21 cellular contexts compared by ENCODE assay signal in genomic region chr17:79592198-79592597, GRCh38. TPM values are rescaled to one million over a fixed set of nuclear protein-coding genes. Genes with fewer than 3 reads are reported as not detected.
A peak's percentile ranks its signal among the peaks of the same experiment; 100 is the strongest.
DNase-seq lines count a peak whose midpoint lies in the region; ATAC-seq and TF ChIP-seq lines count a peak whose summit lies in the region.
"Had no signal": no experiment of that assay in that cellular context is flagged by ENCODE, and none has a peak within 500 bp of the region (broad histone marks: within the 10 kb centered on the region; RNA-seq: fewer than 3 reads in every experiment).

No MANE protein-coding gene starts in this region.

- H3K9me3 Mint-ChIP-seq in neural progenitor cell = no peaks in the 10 kb centered on the region
- H3K9me3 Mint-ChIP-seq: CD14-positive monocyte; CD4-positive, alpha-beta T cell; GM23338 had no signal

- TF ChIP-seq CTCF in HCT116 (IDR thresholded peaks at IDR 0.05 in 2 of 3, conservative IDR thresholded peaks at IDR 0.05 in 1 of 3; ENCODE audit: borderline replicate concordance in 1 of 3, insufficient read depth in 1 of 3, low read depth in 2 of 3, low read length in 2 of 3) (no peak), neural progenitor cell (IDR thresholded peaks at IDR 0.05) (no peak), GM13976 (IDR thresholded peaks at IDR 0.05; ENCODE audit: borderline replicate concordance, control extremely low read depth, extremely low read depth, insufficient read depth, missing control alignments) (no peak)

- in situ Hi-C loops in GM13976 (cut with MboI; ENCODE audit: low sequenced_read_pairs, unreplicated experiment) = no loop called here

- BruUV-seq in HCT116 (replicated peaks; lab: Mats Ljungman, UMichigan) = no TSS peak

- H3K79me2 ChIP-seq in HCT116 (ENCODE audit: insufficient read depth, low read length) = no peaks in the 10 kb centered on the region
- no peaks in the 10 kb centered on the region for H3K79me2 ChIP-seq in neural progenitor cell (ENCODE audit: low read depth)

- TF ChIP-seq RAD21 in HCT116 (IDR thresholded peaks at IDR 0.05; ENCODE audit: low read depth) = no peak

- H3K27ac Mint-ChIP-seq in neural progenitor cell = no peak overlapping the region
- H3K27ac Mint-ChIP-seq: CD4-positive, alpha-beta T cell; CD8-positive, alpha-beta memory T cell; GM23338 had no signal

- H3K27me3 Mint-ChIP-seq in neural progenitor cell (ENCODE audit: insufficient read depth, low read depth) = peaks cover 15% of the 10 kb centered on the region

- H4K20me1 ChIP-seq in BLaER1 (peaks cover 6% of the 10 kb centered on the region; the same call in 1 of the 2 replicates), HCT116 (ENCODE audit: insufficient read depth) (no peaks in the 10 kb centered on the region), neural progenitor cell (ENCODE audit: low read depth) (no peaks in the 10 kb centered on the region)

- CTCF ChIA-PET in HCT116 (lab: Charles Lee) = no interaction called here

- no peaks in the 10 kb centered on the region for H3F3A ChIP-seq in neural progenitor cell (ENCODE audit: low read depth)

- peaks cover 15% of the 10 kb centered on the region for H3K4me1 Mint-ChIP-seq in neural progenitor cell
- H3K4me1 Mint-ChIP-seq: CD14-positive monocyte; CD8-positive, alpha-beta memory T cell had no signal

- H3K4me3 Mint-ChIP-seq in neural progenitor cell = peak overlapping the region; percentile 3
- H3K4me3 Mint-ChIP-seq: CD14-positive monocyte; CD4-positive, alpha-beta T cell; CD8-positive, alpha-beta memory T cell; GM23338 had no signal

- no peak overlapping the region for H3K27ac ChIP-seq in BLaER1
- no peak overlapping the region for H3K27ac ChIP-seq in HCT116 (ENCODE audit: low read depth, low read length)
- H3K27ac ChIP-seq in neural progenitor cell = no peak overlapping the region
- H3K27ac ChIP-seq: A549 had no signal

- DNase-seq in HCT116 (ENCODE audit: low read depth, low spot score) (no peak), brain pericyte (ENCODE audit: low read depth, low spot score) (peak; percentile 7), neural progenitor cell (ENCODE audit: low spot score) (no peak), GM13976 (ENCODE audit: low spot score) (no peak), AG08396 (ENCODE audit: low spot score) (no peak), NCI-H524 (lab: John Stamatoyannopoulos, UW) (no peak)
- DNase-seq: 8988T; ACHN; CD4-positive, alpha-beta T cell; CD8-positive, alpha-beta memory T cell; DMS 273 treated with DMSO at 0.1 percent for 48 hours; DMS79; EL; GDM1; HCEC 1CT had no signal

- H3K9ac ChIP-seq in BLaER1 (no peak overlapping the region), HCT116 (ENCODE audit: low read length) (no peak overlapping the region), neural progenitor cell (no peak overlapping the region)

- ATAC-seq in HCT116 (no peak), HG02973 (IDR thresholded peaks at IDR 0.05; ENCODE audit: unreplicated experiment) (no peak)
- ATAC-seq: A549, GM12878, GM23338 had no signal

- RAD21 ChIA-PET in HCT116 (lab: Charles Lee; ENCODE audit: low non-redundant PET in 1 of 2, low total read pairs in 2 of 2, uncharacterized antibody in 2 of 2, unreplicated experiment in 2 of 2) = no interaction called here

- POLR2A ChIA-PET in HCT116 (lab: Charles Lee) = no interaction called here

- peak overlapping the region; percentile 80 for H3K4me2 ChIP-seq in BLaER1
- H3K4me2 ChIP-seq in HCT116 (ENCODE audit: low read length) = no peak overlapping the region
- no peak overlapping the region for H3K4me2 ChIP-seq in neural progenitor cell
- H3K4me2 ChIP-seq: A549, GM23338 had no signal

- no peak for TF ChIP-seq POLR2A in HCT116 (IDR thresholded peaks at IDR 0.05; ENCODE audit: borderline replicate concordance, extremely low read depth, insufficient read depth, insufficient read length)

- H3K9me2 ChIP-seq in HCT116 (ENCODE audit: insufficient read depth) = no peaks in the 10 kb centered on the region

- H3K36me3 Mint-ChIP-seq in neural progenitor cell = no peaks in the 10 kb centered on the region
- H3K36me3 Mint-ChIP-seq: CD14-positive monocyte; CD8-positive, alpha-beta memory T cell had no signal

- H3K9me3 ChIP-seq in BLaER1 (no peaks in the 10 kb centered on the region), HCT116 (ENCODE audit: control insufficient read depth in 1 of 2, insufficient read depth in 1 of 2, low read depth in 1 of 2, low read length in 2 of 2) (no peaks in the 10 kb centered on the region), neural progenitor cell (ENCODE audit: low read depth) (no peaks in the 10 kb centered on the region)
- H3K9me3 ChIP-seq: A549 had no signal

- H3K4me1 ChIP-seq in BLaER1 = peaks cover 82% of the 10 kb centered on the region
- no peaks in the 10 kb centered on the region for H3K4me1 ChIP-seq in HCT116 (ENCODE audit: control insufficient read depth in 1 of 2, insufficient read depth in 2 of 2, low read length in 2 of 2)
- H3K4me1 ChIP-seq in neural progenitor cell = peaks cover 5% of the 10 kb centered on the region

- intact Hi-C loops in HCT116 (cut with micrococcal nuclease) = no loop called here

- H3K36me3 ChIP-seq in BLaER1 (no peaks in the 10 kb centered on the region), HCT116 (ENCODE audit: control insufficient read depth in 1 of 2, insufficient read depth in 2 of 2, low read length in 2 of 2) (no peaks in the 10 kb centered on the region), neural progenitor cell (no peaks in the 10 kb centered on the region)

- H3K4me3 ChIP-seq in BLaER1 (no peak overlapping the region), HCT116 (replicated peaks in 1 of 2; ENCODE audit: low read depth in 1 of 2, low read length in 2 of 2) (no peak overlapping the region), neural progenitor cell (no peak overlapping the region)
- H3K4me3 ChIP-seq: A549, GM12878, GM23338 had no signal

- H3K27me3 ChIP-seq in BLaER1 (no peaks in the 10 kb centered on the region), HCT116 (ENCODE audit: insufficient read depth, low read length) (peaks cover 75% of the 10 kb centered on the region), neural progenitor cell (no peaks in the 10 kb centered on the region)

- H2AFZ ChIP-seq in HCT116 (ENCODE audit: low read depth, low read length, poor library complexity, severe bottlenecking) (no peak overlapping the region), neural progenitor cell (replicated peaks) (no peak overlapping the region)
- H2AFZ ChIP-seq: GM23338 had no signal

TF ChIP-seq in HCT116, 20 proteins besides CTCF, POLR2A, EP300 and RAD21:
- TF ChIP-seq EGR1 (IDR thresholded peaks at IDR 0.05; ENCODE audit: low read depth) (no peak), ZFX (IDR thresholded peaks at IDR 0.05) (0 out of 2 replicates have a peak, but pooled peaks have one; percentile 24)

RNA-seq across cellular contexts. Expression of gene RBFOX3, which starts 18.7 kb away (rescaled TPM):
- not detected for total RNA-seq in HCT116 (2021; ENCODE audit: unreplicated experiment)
- polyA plus RNA-seq in HCT116 (2012) = 0.49 and 0.51 TPM in 2 replicates
- 0.30 and 1.6 TPM in 2 replicates for total RNA-seq in neural progenitor cell (ENCODE audit: low replicate concordance)
- total RNA-seq: CD4-positive, alpha-beta T cell; CD8-positive, alpha-beta memory T cell; GM12878 had no signal
- polyA plus RNA-seq: CD14-positive monocyte; CD8-positive, alpha-beta memory T cell had no signal
